ENCODE assay signal across 1 cellular context in genomic region chr14:55180006-55180405, GRCh38.
TF ChIP-seq lines count a peak whose summit lies in the region.

No MANE protein-coding gene starts in this region.

TF ChIP-seq in GM12878, 131 proteins besides CTCF, POLR2A, EP300 and RAD21:
- no peak for TF ChIP-seq MYC (IDR thresholded peaks at IDR 0.05; ENCODE audit: insufficient read depth, insufficient read length, insufficient replicate concordance, low read length, severe bottlenecking)
- TF ChIP-seq BMI1 (IDR thresholded peaks at IDR 0.05; ENCODE audit: borderline replicate concordance) = no peak
- TF ChIP-seq DPF2 (IDR thresholded peaks at IDR 0.05) = no peak
- peak; percentile 42; the same call in 1 of the 2 replicates for TF ChIP-seq NR2C1 (IDR thresholded peaks at IDR 0.05)
TF ChIP-seq in GM12878: peak in this region for 1.
